14 cellular contexts compared by ENCODE assay signal in genomic region chr9:114016101-114016500, GRCh38.
A peak's percentile ranks its signal among the peaks of the same experiment; 100 is the strongest.
DNase-seq lines count a peak whose midpoint lies in the region; ATAC-seq and TF ChIP-seq lines count a peak whose summit lies in the region.
"Had no signal": no experiment of that assay in that cellular context is flagged by ENCODE, and none has a peak within 500 bp of the region (broad histone marks: within the 10 kb centered on the region; RNA-seq: fewer than 3 reads in every experiment).

No MANE protein-coding gene starts in this region.

- TF ChIP-seq CTCF in colonic mucosa (IDR thresholded peaks at IDR 0.05), result no peak
- no peak for TF ChIP-seq CTCF in esophagus muscularis mucosa (IDR thresholded peaks at IDR 0.05)
- TF ChIP-seq CTCF in type B pancreatic cell (conservative IDR thresholded peaks at IDR 0.05), result no peak

- no peaks in the 10 kb centered on the region for H3K4me1 Mint-ChIP-seq in natural killer cell treated with Interleukin-12 subunit alpha and Interleukin-12 subunit beta and Interleukin-15 and Interleukin-18, amount 100 ng/mL, for 72 hours (ENCODE audit: low read depth in 2 of 2)
- H3K4me1 Mint-ChIP-seq in type B pancreatic cell (ENCODE audit: unreplicated experiment), result no peaks in the 10 kb centered on the region
- H3K4me1 Mint-ChIP-seq in activated T-helper 1 cell treated with anti-CD3 and anti-CD28 coated beads, Interleukin-12 subunit alpha, Interleukin-12 subunit beta, Interleukin-2, Interleukin-4 antibody, amounts not matched to agents 30 ng/mL and 10 ng/mL and 1 ng/mL, durations not matched to agents 14 hours and 24 hours and 36 hours (ENCODE audit: low read depth), result no peaks in the 10 kb centered on the region
- H3K4me1 Mint-ChIP-seq: B cell had no signal

- WGBS in esophagus muscularis mucosa, result 98% methylated on average over 6 of the region's 6 CpGs

- DNase-seq in colonic mucosa (peak; percentile 11), esophagus muscularis mucosa (ENCODE audit: extremely low spot score) (peak; percentile 75), type B pancreatic cell (ENCODE audit: extremely low spot score, unreplicated experiment) (peak; percentile 11), DMS 273 (lab: John Stamatoyannopoulos, UW; ENCODE audit: unreplicated experiment) (no peak), COR-L47 (lab: John Stamatoyannopoulos, UW) (no peak)
- DNase-seq in natural killer cell treated with Interleukin-12 subunit alpha and Interleukin-12 subunit beta and Interleukin-15 and Interleukin-18, amount 100 ng/mL, for 72 hours (ENCODE audit: low spot score), result peak; percentile 8
- no peak for DNase-seq in activated T-helper 1 cell treated with anti-CD3 and anti-CD28 coated beads, Interleukin-12 subunit alpha, Interleukin-12 subunit beta, Interleukin-2, Interleukin-4 antibody, amounts not matched to agents 30 ng/mL and 10 ng/mL and 1 ng/mL, durations not matched to agents 14 hours and 24 hours and 36 hours (ENCODE audit: low spot score)
- DNase-seq: CD4-positive, alpha-beta T cell; DMS79 treated with DMSO at 0.1 percent for 48 hours; H9; NCI-H1048; NCI-H146; NCI-H2081 had no signal

- no peak overlapping the region for H3K27ac Mint-ChIP-seq in natural killer cell treated with Interleukin-12 subunit alpha and Interleukin-12 subunit beta and Interleukin-15 and Interleukin-18, amount 100 ng/mL, for 72 hours
- peak overlapping the region; percentile 51 for H3K27ac Mint-ChIP-seq in type B pancreatic cell
- no peak overlapping the region for H3K27ac Mint-ChIP-seq in activated T-helper 1 cell treated with anti-CD3 and anti-CD28 coated beads, Interleukin-12 subunit alpha, Interleukin-12 subunit beta, Interleukin-2, Interleukin-4 antibody, amounts not matched to agents 30 ng/mL and 10 ng/mL and 1 ng/mL, durations not matched to agents 14 hours and 24 hours and 36 hours
- H3K27ac Mint-ChIP-seq: B cell; CD4-positive, alpha-beta T cell had no signal

- ATAC-seq in natural killer cell treated with Interleukin-12 subunit alpha and Interleukin-12 subunit beta and Interleukin-15 and Interleukin-18, amount 100 ng/mL, for 72 hours, result no peak

- H3K27me3 ChIP-seq in colonic mucosa (no peaks in the 10 kb centered on the region), esophagus muscularis mucosa (no peaks in the 10 kb centered on the region)

- H3K9me3 ChIP-seq in colonic mucosa (no peaks in the 10 kb centered on the region), esophagus muscularis mucosa (peaks cover 0 to 11% (median 8%) of the 10 kb centered on the region in 4 donors)

- intact Hi-C loops in colonic mucosa (cut with DNase I) (no loop called here), esophagus muscularis mucosa (cut with DNase I) (no loop called here)
- intact Hi-C loops in activated T-helper 1 cell treated with anti-CD3 and anti-CD28 coated beads, Interleukin-12 subunit alpha, Interleukin-12 subunit beta, Interleukin-2, Interleukin-4 antibody, amounts not matched to agents 30 ng/mL and 10 ng/mL and 1 ng/mL, durations not matched to agents 14 hours and 24 hours and 36 hours (cut with micrococcal nuclease), result no loop called here

- no peak overlapping the region for H3K4me3 ChIP-seq in colonic mucosa
- no peak overlapping the region for H3K4me3 ChIP-seq in esophagus muscularis mucosa

- no peak for TF ChIP-seq POLR2A in esophagus muscularis mucosa (IDR thresholded peaks at IDR 0.05; ENCODE audit: low read depth)

- no peak for TF ChIP-seq EP300 in esophagus muscularis mucosa (IDR thresholded peaks at IDR 0.05)

- H3K36me3 Mint-ChIP-seq in natural killer cell treated with Interleukin-12 subunit alpha and Interleukin-12 subunit beta and Interleukin-15 and Interleukin-18, amount 100 ng/mL, for 72 hours, result peaks cover 9% of the 10 kb centered on the region
- H3K36me3 Mint-ChIP-seq in type B pancreatic cell, result peaks cover 54% of the 10 kb centered on the region
- H3K36me3 Mint-ChIP-seq in activated T-helper 1 cell treated with anti-CD3 and anti-CD28 coated beads, Interleukin-12 subunit alpha, Interleukin-12 subunit beta, Interleukin-2, Interleukin-4 antibody, amounts not matched to agents 30 ng/mL and 10 ng/mL and 1 ng/mL, durations not matched to agents 14 hours and 24 hours and 36 hours (ENCODE audit: low read depth), result no peaks in the 10 kb centered on the region

- no peaks in the 10 kb centered on the region for H3K4me1 ChIP-seq in colonic mucosa
- no peaks in the 10 kb centered on the region for H3K4me1 ChIP-seq in esophagus muscularis mucosa

- H3K27ac ChIP-seq in colonic mucosa, result no peak overlapping the region
- H3K27ac ChIP-seq in esophagus muscularis mucosa (replicated peaks in 1 of 4), result no peak overlapping the region

- no peaks in the 10 kb centered on the region for H3K27me3 Mint-ChIP-seq in natural killer cell treated with Interleukin-12 subunit alpha and Interleukin-12 subunit beta and Interleukin-15 and Interleukin-18, amount 100 ng/mL, for 72 hours
- H3K27me3 Mint-ChIP-seq in type B pancreatic cell, result no peaks in the 10 kb centered on the region
- H3K27me3 Mint-ChIP-seq in activated T-helper 1 cell treated with anti-CD3 and anti-CD28 coated beads, Interleukin-12 subunit alpha, Interleukin-12 subunit beta, Interleukin-2, Interleukin-4 antibody, amounts not matched to agents 30 ng/mL and 10 ng/mL and 1 ng/mL, durations not matched to agents 14 hours and 24 hours and 36 hours (ENCODE audit: insufficient read depth), result peaks cover 3% of the 10 kb centered on the region
- H3K27me3 Mint-ChIP-seq: B cell; CD4-positive, alpha-beta T cell had no signal

- H3K9ac ChIP-seq in colonic mucosa (ENCODE audit: low read depth in 2 of 2, low read length in 2 of 2), result no peak overlapping the region

- no peaks in the 10 kb centered on the region for H3K9me3 Mint-ChIP-seq in natural killer cell treated with Interleukin-12 subunit alpha and Interleukin-12 subunit beta and Interleukin-15 and Interleukin-18, amount 100 ng/mL, for 72 hours
- H3K9me3 Mint-ChIP-seq in type B pancreatic cell, result peaks cover 4% of the 10 kb centered on the region
- H3K9me3 Mint-ChIP-seq in activated T-helper 1 cell treated with anti-CD3 and anti-CD28 coated beads, Interleukin-12 subunit alpha, Interleukin-12 subunit beta, Interleukin-2, Interleukin-4 antibody, amounts not matched to agents 30 ng/mL and 10 ng/mL and 1 ng/mL, durations not matched to agents 14 hours and 24 hours and 36 hours, result no peaks in the 10 kb centered on the region
- H3K9me3 Mint-ChIP-seq: H9 had no signal

- no peak overlapping the region for H3K4me3 Mint-ChIP-seq in natural killer cell treated with Interleukin-12 subunit alpha and Interleukin-12 subunit beta and Interleukin-15 and Interleukin-18, amount 100 ng/mL, for 72 hours
- H3K4me3 Mint-ChIP-seq in type B pancreatic cell, result no peak overlapping the region
- no peak overlapping the region for H3K4me3 Mint-ChIP-seq in activated T-helper 1 cell treated with anti-CD3 and anti-CD28 coated beads, Interleukin-12 subunit alpha, Interleukin-12 subunit beta, Interleukin-2, Interleukin-4 antibody, amounts not matched to agents 30 ng/mL and 10 ng/mL and 1 ng/mL, durations not matched to agents 14 hours and 24 hours and 36 hours
- H3K4me3 Mint-ChIP-seq: B cell; CD4-positive, alpha-beta T cell; H9 had no signal

- H3K36me3 ChIP-seq in colonic mucosa, result no peaks in the 10 kb centered on the region
- H3K36me3 ChIP-seq in esophagus muscularis mucosa, result peaks cover 0 to 31% (median 20%) of the 10 kb centered on the region in 4 donors

Comparison
In these comparisons a context has a peak if more than half of its experiments do, and no peak if none do; other contexts are left out.
1. DNase-seq: peak in colonic mucosa (single experiment), esophagus muscularis mucosa (single experiment), natural killer cell treated with Interleukin-12 subunit alpha and Interleukin-12 subunit beta and Interleukin-15 and Interleukin-18, amount 100 ng/mL, for 72 hours (single experiment) and type B pancreatic cell (single experiment); none in DMS 273 (single experiment), activated T-helper 1 cell treated with anti-CD3 and anti-CD28 coated beads, Interleukin-12 subunit alpha, Interleukin-12 subunit beta, Interleukin-2, Interleukin-4 antibody, amounts not matched to agents 30 ng/mL and 10 ng/mL and 1 ng/mL, durations not matched to agents 14 hours and 24 hours and 36 hours (single experiment) and COR-L47 (single experiment).